Comparison of ENCODE assay signal across 23 cellular contexts in genomic region chr19:41547569-41547968, GRCh38. TPM values are rescaled to one million over a fixed set of nuclear protein-coding genes. Genes with fewer than 3 reads are reported as not detected.
DNase-seq lines count a peak whose midpoint lies in the region; ATAC-seq and TF ChIP-seq lines count a peak whose summit lies in the region.
"Had no signal": no experiment of that assay in that cellular context is flagged by ENCODE, and none has a peak within 500 bp of the region (broad histone marks: within the 10 kb centered on the region; RNA-seq: fewer than 3 reads in every experiment).

No MANE protein-coding gene starts in this region.

- H3K4me3 ChIP-seq in CD4-positive, alpha-beta memory T cell (ENCODE audit: low read length in 2 of 2): no peak overlapping the region
- no peak overlapping the region for H3K4me3 ChIP-seq in Peyer's patch
- H3K4me3 ChIP-seq: psoas muscle, tibial artery had no signal

- H3K4me1 Mint-ChIP-seq in T-helper 2 cell treated with Interferon-gamma antibody and Interleukin-4, amounts not matched to agents 5 μg/mL and 100 μg/mL, for 36 hours (ENCODE audit: low read depth): peaks cover 63% of the 10 kb centered on the region
- peaks cover 51 to 78% (median 57%) of the 10 kb centered on the region in 4 donors for H3K4me1 Mint-ChIP-seq in CD4-positive, alpha-beta memory T cell
- H3K4me1 Mint-ChIP-seq in activated T-helper 1 cell treated with anti-CD3 and anti-CD28 coated beads, Interleukin-12 subunit alpha, Interleukin-12 subunit beta, Interleukin-2, Interleukin-4 antibody, amounts not matched to agents 30 ng/mL and 10 ng/mL and 1 ng/mL, durations not matched to agents 14 hours and 24 hours and 36 hours (ENCODE audit: low read depth): peaks cover 78% of the 10 kb centered on the region
- peaks cover 53 to 75% (median 71%) of the 10 kb centered on the region in 3 donors for H3K4me1 Mint-ChIP-seq in naive B cell

- no peak for ATAC-seq in naive B cell (ENCODE audit: low read depth in 2 of 2)
- no peak for ATAC-seq in HG02642 (IDR thresholded peaks at IDR 0.05; ENCODE audit: poor library complexity, unreplicated experiment)
- ATAC-seq: psoas muscle had no signal

- no peaks in the 10 kb centered on the region for H3K27me3 ChIP-seq in CD4-positive, alpha-beta memory T cell (ENCODE audit: insufficient read depth, low read length)
- H3K27me3 ChIP-seq in Peyer's patch: no peaks in the 10 kb centered on the region
- H3K27me3 ChIP-seq: tibial artery had no signal

- peaks cover 26% of the 10 kb centered on the region for H3K36me3 Mint-ChIP-seq in T-helper 2 cell treated with Interferon-gamma antibody and Interleukin-4, amounts not matched to agents 5 μg/mL and 100 μg/mL, for 36 hours (ENCODE audit: low read depth)
- peaks cover 20 to 34% of the 10 kb centered on the region in 2 donors for H3K36me3 Mint-ChIP-seq in CD4-positive, alpha-beta memory T cell
- peaks cover 15% of the 10 kb centered on the region for H3K36me3 Mint-ChIP-seq in activated T-helper 1 cell treated with anti-CD3 and anti-CD28 coated beads, Interleukin-12 subunit alpha, Interleukin-12 subunit beta, Interleukin-2, Interleukin-4 antibody, amounts not matched to agents 30 ng/mL and 10 ng/mL and 1 ng/mL, durations not matched to agents 14 hours and 24 hours and 36 hours (ENCODE audit: low read depth)
- peaks cover 7 to 17% of the 10 kb centered on the region in 2 donors for H3K36me3 Mint-ChIP-seq in naive B cell

- peak overlapping the region; percentile 59 for H3K27ac ChIP-seq in CD4-positive, alpha-beta memory T cell (ENCODE audit: low read depth, low read length)
- peak overlapping the region in 1 of 4 donors; percentile 82 for H3K27ac ChIP-seq in Peyer's patch
- H3K27ac ChIP-seq: C4-2B, psoas muscle, tibial artery had no signal

- CTCF ChIA-PET in CD4-positive, alpha-beta memory T cell (lab: Charles Lee; ENCODE audit: partially characterized antibody): interaction anchor here (1.0 to 22.6 kb wide), 4 partner anchors 12 to 99 kb away, joined by 4 to 561 read pairs (median 6); partner anchors contain the start of gene CEACAM21

- H3K9me3 Mint-ChIP-seq in T-helper 2 cell treated with Interferon-gamma antibody and Interleukin-4, amounts not matched to agents 5 μg/mL and 100 μg/mL, for 36 hours: peaks cover under 1% of the 10 kb centered on the region
- H3K9me3 Mint-ChIP-seq in CD4-positive, alpha-beta memory T cell: peaks cover 0 to 8% (median 0%) of the 10 kb centered on the region in 8 donors
- no peaks in the 10 kb centered on the region for H3K9me3 Mint-ChIP-seq in activated T-helper 1 cell treated with anti-CD3 and anti-CD28 coated beads, Interleukin-12 subunit alpha, Interleukin-12 subunit beta, Interleukin-2, Interleukin-4 antibody, amounts not matched to agents 30 ng/mL and 10 ng/mL and 1 ng/mL, durations not matched to agents 14 hours and 24 hours and 36 hours
- H3K9me3 Mint-ChIP-seq in naive B cell: no peaks in the 10 kb centered on the region

- no peak for TF ChIP-seq POLR2A in Peyer's patch (IDR thresholded peaks at IDR 0.05)

- DNase-seq in T-helper 2 cell treated with Interferon-gamma antibody and Interleukin-4, amounts not matched to agents 5 μg/mL and 100 μg/mL, for 36 hours (ENCODE audit: low spot score): no peak
- DNase-seq in T-helper 2 cell (no peak), naive B cell (no peak), amniotic stem cell (lab: John Stamatoyannopoulos, UW) (no peak), Peyer's patch (no peak)
- DNase-seq in CD4-positive, alpha-beta memory T cell: no peak
- no peak for DNase-seq in activated T-helper 1 cell treated with anti-CD3 and anti-CD28 coated beads, Interleukin-12 subunit alpha, Interleukin-12 subunit beta, Interleukin-2, Interleukin-4 antibody, amounts not matched to agents 30 ng/mL and 10 ng/mL and 1 ng/mL, durations not matched to agents 14 hours and 24 hours and 36 hours (ENCODE audit: low spot score)
- DNase-seq: activated CD8-positive, alpha-beta memory T cell treated with anti-CD3 and anti-CD28 coated beads, Interleukin-2, amount 50 U/mL, for 4 hours; central memory CD4-positive, alpha-beta T cell; DND-41; effector CD4-positive, alpha-beta T cell; mammary epithelial cell; NCI-H2227 treated with DMSO at 0.1 percent for 48 hours; psoas muscle; RPMI8226; small intestine; SW 1271; tibial artery had no signal

- H3K27ac Mint-ChIP-seq in T-helper 2 cell treated with Interferon-gamma antibody and Interleukin-4, amounts not matched to agents 5 μg/mL and 100 μg/mL, for 36 hours: peak overlapping the region; percentile 61
- H3K27ac Mint-ChIP-seq in CD4-positive, alpha-beta memory T cell: peak overlapping the region; percentile 81 to 98 (median 96)
- H3K27ac Mint-ChIP-seq in activated T-helper 1 cell treated with anti-CD3 and anti-CD28 coated beads, Interleukin-12 subunit alpha, Interleukin-12 subunit beta, Interleukin-2, Interleukin-4 antibody, amounts not matched to agents 30 ng/mL and 10 ng/mL and 1 ng/mL, durations not matched to agents 14 hours and 24 hours and 36 hours: peak overlapping the region; percentile 90
- H3K27ac Mint-ChIP-seq in naive B cell: peak overlapping the region in 5 of 6 donors; percentile 37 to 98 (median 79)

- no peak for TF ChIP-seq CTCF in Peyer's patch (IDR thresholded peaks at IDR 0.05)

- intact Hi-C loops in CD4-positive, alpha-beta memory T cell (cut with micrococcal nuclease): loop anchor here (5.0 kb wide), 2 partner anchors 150 to 285 kb away; partner anchors contain the start of genes BCKDHA, EXOSC5 and HNRNPUL1
- intact Hi-C loops in activated T-helper 1 cell treated with anti-CD3 and anti-CD28 coated beads, Interleukin-12 subunit alpha, Interleukin-12 subunit beta, Interleukin-2, Interleukin-4 antibody, amounts not matched to agents 30 ng/mL and 10 ng/mL and 1 ng/mL, durations not matched to agents 14 hours and 24 hours and 36 hours (cut with micrococcal nuclease): loop anchor here (5.0 to 10.0 kb wide), 4 partner anchors 195 to 933 kb away; partner anchors contain the start of gene ARHGEF1

- H3K36me3 ChIP-seq in CD4-positive, alpha-beta memory T cell (ENCODE audit: insufficient read depth, low read length): no peaks in the 10 kb centered on the region
- H3K36me3 ChIP-seq in Peyer's patch: no peaks in the 10 kb centered on the region
- H3K36me3 ChIP-seq: tibial artery had no signal

- H3K4me3 Mint-ChIP-seq in T-helper 2 cell treated with Interferon-gamma antibody and Interleukin-4, amounts not matched to agents 5 μg/mL and 100 μg/mL, for 36 hours: peak overlapping the region; percentile 44
- peak overlapping the region in 7 of 8 donors; percentile 53 to 99 (median 79) for H3K4me3 Mint-ChIP-seq in CD4-positive, alpha-beta memory T cell
- peak overlapping the region; percentile 28 for H3K4me3 Mint-ChIP-seq in activated T-helper 1 cell treated with anti-CD3 and anti-CD28 coated beads, Interleukin-12 subunit alpha, Interleukin-12 subunit beta, Interleukin-2, Interleukin-4 antibody, amounts not matched to agents 30 ng/mL and 10 ng/mL and 1 ng/mL, durations not matched to agents 14 hours and 24 hours and 36 hours
- peak overlapping the region in 7 of 8 donors; percentile 39 to 89 (median 52) for H3K4me3 Mint-ChIP-seq in naive B cell

- POLR2A ChIA-PET in CD4-positive, alpha-beta memory T cell (lab: Charles Lee; ENCODE audit: partially characterized antibody): interaction anchor here (0.8 to 15.5 kb wide), 6 partner anchors 15 to 972 kb away, joined by 3 to 547 read pairs (median 24); partner anchors contain the start of genes HNRNPUL1 and TGFB1

- no peaks in the 10 kb centered on the region for H3K27me3 Mint-ChIP-seq in T-helper 2 cell treated with Interferon-gamma antibody and Interleukin-4, amounts not matched to agents 5 μg/mL and 100 μg/mL, for 36 hours (ENCODE audit: low read depth)
- H3K27me3 Mint-ChIP-seq in CD4-positive, alpha-beta memory T cell: no peaks in the 10 kb centered on the region
- H3K27me3 Mint-ChIP-seq in activated T-helper 1 cell treated with anti-CD3 and anti-CD28 coated beads, Interleukin-12 subunit alpha, Interleukin-12 subunit beta, Interleukin-2, Interleukin-4 antibody, amounts not matched to agents 30 ng/mL and 10 ng/mL and 1 ng/mL, durations not matched to agents 14 hours and 24 hours and 36 hours (ENCODE audit: insufficient read depth): no peaks in the 10 kb centered on the region
- H3K27me3 Mint-ChIP-seq in naive B cell: no peaks in the 10 kb centered on the region

- H3K9me3 ChIP-seq in CD4-positive, alpha-beta memory T cell (ENCODE audit: control insufficient read depth in 1 of 2, low read length in 2 of 2): no peaks in the 10 kb centered on the region
- no peaks in the 10 kb centered on the region for H3K9me3 ChIP-seq in Peyer's patch
- H3K9me3 ChIP-seq: psoas muscle, tibial artery had no signal

- peaks cover 65% of the 10 kb centered on the region for H3K4me1 ChIP-seq in CD4-positive, alpha-beta memory T cell (ENCODE audit: insufficient read depth, low read length)
- H3K4me1 ChIP-seq in Peyer's patch: peaks cover 0 to 7% (median 0%) of the 10 kb centered on the region in 4 donors
- H3K4me1 ChIP-seq: psoas muscle, tibial artery had no signal

RNA-seq across cellular contexts. Expression of gene CEACAM21, which starts 28.4 kb away (rescaled TPM):
- 10 to 100 TPM; 42.8 to 48.7 TPM for total RNA-seq in CD4-positive, alpha-beta memory T cell
- polyA plus RNA-seq in CD4-positive, alpha-beta memory T cell: 10 to 100 TPM; 60.4 to 61.2 TPM
- 34.1 and 38.5 TPM in 2 replicates for total RNA-seq in activated T-helper 1 cell treated with anti-CD3 and anti-CD28 coated beads, Interleukin-12 subunit alpha, Interleukin-12 subunit beta, Interleukin-2, Interleukin-4 antibody, amounts not matched to agents 30 ng/mL and 10 ng/mL and 1 ng/mL, durations not matched to agents 14 hours and 24 hours and 36 hours
- polyA plus RNA-seq in naive B cell (ENCODE audit: low read depth in 6 of 6): 10 to 100 TPM in 5 of 6 donors, 1 to 10 TPM in 1; 7.1 to 57.2 (median 20.0) TPM
- 1 to 10 TPM in 3 of 4 donors, not detected in 1; 1.7 to 9.9 (median 2.5) TPM for total RNA-seq in Peyer's patch
- total RNA-seq: A172, H1, HT1080, mammary epithelial cell had no signal
- polyA plus RNA-seq: H1, mammary epithelial cell had no signal

Comparison
In these comparisons a context has a peak if more than half of its experiments do, and no peak if none do; other contexts are left out.
1. H3K4me3 Mint-ChIP-seq: peak in every context shown above with its lines; median percentile 79 in CD4-positive, alpha-beta memory T cell; 52 in naive B cell; 44 in T-helper 2 cell treated with Interferon-gamma antibody and Interleukin-4, amounts not matched to agents 5 μg/mL and 100 μg/mL, for 36 hours; 28 in activated T-helper 1 cell treated with anti-CD3 and anti-CD28 coated beads, Interleukin-12 subunit alpha, Interleukin-12 subunit beta, Interleukin-2, Interleukin-4 antibody, amounts not matched to agents 30 ng/mL and 10 ng/mL and 1 ng/mL, durations not matched to agents 14 hours and 24 hours and 36 hours.